8 cellular contexts compared by ENCODE assay signal in genomic region chr13:79451500-79451962, GRCh38. TPM values are rescaled to one million over a fixed set of nuclear protein-coding genes. Genes with fewer than 3 reads are reported as not detected.
DNase-seq lines count a peak whose midpoint lies in the region; ATAC-seq and TF ChIP-seq lines count a peak whose summit lies in the region.
"Had no signal": no experiment of that assay in that cellular context is flagged by ENCODE, and none has a peak within 500 bp of the region (broad histone marks: within the 10 kb centered on the region; RNA-seq: fewer than 3 reads in every experiment).

No MANE protein-coding gene starts in this region.

- H3K27me3 ChIP-seq in Peyer's patch (no peaks in the 10 kb centered on the region), iPS DF 6.9 (ENCODE audit: control insufficient read depth, insufficient read depth, low read length) (no peaks in the 10 kb centered on the region)

- peak overlapping the region; percentile 98 for H3K27ac Mint-ChIP-seq in activated T-helper 1 cell treated with anti-CD3 and anti-CD28 coated beads, Interleukin-12 subunit alpha, Interleukin-12 subunit beta, Interleukin-2, Interleukin-4 antibody, amounts not matched to agents 30 ng/mL and 10 ng/mL and 1 ng/mL, durations not matched to agents 14 hours and 24 hours and 36 hours

- no peak overlapping the region for H3K27ac ChIP-seq in Peyer's patch
- H3K27ac ChIP-seq in iPS DF 6.9 (ENCODE audit: low read length) = no peak overlapping the region
- H3K27ac ChIP-seq: heart right ventricle had no signal

- no peak for TF ChIP-seq POLR2A in Peyer's patch (IDR thresholded peaks at IDR 0.05)

- no peaks in the 10 kb centered on the region for H3K36me3 ChIP-seq in Peyer's patch
- H3K36me3 ChIP-seq in iPS DF 6.9 (ENCODE audit: control insufficient read depth, insufficient read depth, low read length) = no peaks in the 10 kb centered on the region
- H3K36me3 ChIP-seq: heart right ventricle had no signal

- DNase-seq in Peyer's patch = peak in 2 of 3 donors; percentile 21 to 75
- DNase-seq in activated T-helper 1 cell treated with anti-CD3 and anti-CD28 coated beads, Interleukin-12 subunit alpha, Interleukin-12 subunit beta, Interleukin-2, Interleukin-4 antibody, amounts not matched to agents 30 ng/mL and 10 ng/mL and 1 ng/mL, durations not matched to agents 14 hours and 24 hours and 36 hours (ENCODE audit: low spot score) = peak; percentile 89
- DNase-seq in iPS DF 6.9 (ENCODE audit: low read depth, low spot score) = peak; percentile 9
- peak; percentile 93 to 94 for DNase-seq in stimulated activated CD8-positive, alpha-beta memory T cell treated with anti-CD3 and anti-CD28 coated beads, Interleukin-15, amount 100 ng/mL, for 48 hours (ENCODE audit: low read depth in 2 of 2)
- no peak for DNase-seq in inferior parietal cortex (ENCODE audit: extremely low spot score)
- DNase-seq: heart right ventricle had no signal

- WGBS in iPS DF 6.9 (ENCODE audit: insufficient coverage, insufficient read length) = no CpG with 5 or more reads among the region's 3 CpGs

- no peaks in the 10 kb centered on the region for H3K9me3 ChIP-seq in Peyer's patch
- no peaks in the 10 kb centered on the region for H3K9me3 ChIP-seq in iPS DF 6.9 (ENCODE audit: control insufficient read depth, insufficient read depth, low read length)
- H3K9me3 ChIP-seq: heart right ventricle had no signal

- peaks cover 21% of the 10 kb centered on the region for H3K36me3 Mint-ChIP-seq in activated T-helper 1 cell treated with anti-CD3 and anti-CD28 coated beads, Interleukin-12 subunit alpha, Interleukin-12 subunit beta, Interleukin-2, Interleukin-4 antibody, amounts not matched to agents 30 ng/mL and 10 ng/mL and 1 ng/mL, durations not matched to agents 14 hours and 24 hours and 36 hours (ENCODE audit: low read depth)

- peaks cover 11% of the 10 kb centered on the region for H3K9me3 Mint-ChIP-seq in activated T-helper 1 cell treated with anti-CD3 and anti-CD28 coated beads, Interleukin-12 subunit alpha, Interleukin-12 subunit beta, Interleukin-2, Interleukin-4 antibody, amounts not matched to agents 30 ng/mL and 10 ng/mL and 1 ng/mL, durations not matched to agents 14 hours and 24 hours and 36 hours

- H3K27me3 Mint-ChIP-seq in activated T-helper 1 cell treated with anti-CD3 and anti-CD28 coated beads, Interleukin-12 subunit alpha, Interleukin-12 subunit beta, Interleukin-2, Interleukin-4 antibody, amounts not matched to agents 30 ng/mL and 10 ng/mL and 1 ng/mL, durations not matched to agents 14 hours and 24 hours and 36 hours (ENCODE audit: insufficient read depth) = no peaks in the 10 kb centered on the region

- H3K4me1 ChIP-seq in Peyer's patch = no peaks in the 10 kb centered on the region
- H3K4me1 ChIP-seq in iPS DF 6.9 (ENCODE audit: control insufficient read depth, insufficient read depth, low read length) = no peaks in the 10 kb centered on the region

- H3K4me3 Mint-ChIP-seq in activated T-helper 1 cell treated with anti-CD3 and anti-CD28 coated beads, Interleukin-12 subunit alpha, Interleukin-12 subunit beta, Interleukin-2, Interleukin-4 antibody, amounts not matched to agents 30 ng/mL and 10 ng/mL and 1 ng/mL, durations not matched to agents 14 hours and 24 hours and 36 hours = peak overlapping the region; percentile 78

- intact Hi-C loops in activated T-helper 1 cell treated with anti-CD3 and anti-CD28 coated beads, Interleukin-12 subunit alpha, Interleukin-12 subunit beta, Interleukin-2, Interleukin-4 antibody, amounts not matched to agents 30 ng/mL and 10 ng/mL and 1 ng/mL, durations not matched to agents 14 hours and 24 hours and 36 hours (cut with micrococcal nuclease) = loop anchor here (1.0 kb wide), 8 partner anchors 17 to 71 kb away; partner anchors contain the start of genes NDFIP2 and RBM26

- H3K4me3 ChIP-seq in Peyer's patch (no peak overlapping the region), iPS DF 6.9 (ENCODE audit: low read length) (no peak overlapping the region)
- H3K4me3 ChIP-seq: heart right ventricle had no signal

- no peak for TF ChIP-seq CTCF in Peyer's patch (IDR thresholded peaks at IDR 0.05)

- H3K4me1 Mint-ChIP-seq in activated T-helper 1 cell treated with anti-CD3 and anti-CD28 coated beads, Interleukin-12 subunit alpha, Interleukin-12 subunit beta, Interleukin-2, Interleukin-4 antibody, amounts not matched to agents 30 ng/mL and 10 ng/mL and 1 ng/mL, durations not matched to agents 14 hours and 24 hours and 36 hours (ENCODE audit: low read depth) = peaks cover 92% of the 10 kb centered on the region

- ATAC-seq in GM19023 (IDR thresholded peaks at IDR 0.05; ENCODE audit: unreplicated experiment) (peak; percentile 100), HG02970 (IDR thresholded peaks at IDR 0.05; ENCODE audit: low FRiP score, unreplicated experiment) (peak; percentile 99)

RNA-seq across cellular contexts. Expression of gene NDFIP2, which starts 29.4 kb away (rescaled TPM):
- 100 to 1,000 TPM in 1 of 4 donors, 10 to 100 TPM in 3; 28.1 to 102 (median 59.6) TPM for total RNA-seq in Peyer's patch
- total RNA-seq in activated T-helper 1 cell treated with anti-CD3 and anti-CD28 coated beads, Interleukin-12 subunit alpha, Interleukin-12 subunit beta, Interleukin-2, Interleukin-4 antibody, amounts not matched to agents 30 ng/mL and 10 ng/mL and 1 ng/mL, durations not matched to agents 14 hours and 24 hours and 36 hours = 250 and 276 TPM in 2 replicates

RNA-seq across cellular contexts. Expression of gene RBM26, which starts 45.5 kb away (rescaled TPM):
- 10 to 100 TPM; 34.8 to 96.6 (median 44.5) TPM for total RNA-seq in Peyer's patch
- 99.3 and 107 TPM in 2 replicates for total RNA-seq in activated T-helper 1 cell treated with anti-CD3 and anti-CD28 coated beads, Interleukin-12 subunit alpha, Interleukin-12 subunit beta, Interleukin-2, Interleukin-4 antibody, amounts not matched to agents 30 ng/mL and 10 ng/mL and 1 ng/mL, durations not matched to agents 14 hours and 24 hours and 36 hours
